ENCODE assay signal across 9 cellular contexts in the genomic region with DNA sequence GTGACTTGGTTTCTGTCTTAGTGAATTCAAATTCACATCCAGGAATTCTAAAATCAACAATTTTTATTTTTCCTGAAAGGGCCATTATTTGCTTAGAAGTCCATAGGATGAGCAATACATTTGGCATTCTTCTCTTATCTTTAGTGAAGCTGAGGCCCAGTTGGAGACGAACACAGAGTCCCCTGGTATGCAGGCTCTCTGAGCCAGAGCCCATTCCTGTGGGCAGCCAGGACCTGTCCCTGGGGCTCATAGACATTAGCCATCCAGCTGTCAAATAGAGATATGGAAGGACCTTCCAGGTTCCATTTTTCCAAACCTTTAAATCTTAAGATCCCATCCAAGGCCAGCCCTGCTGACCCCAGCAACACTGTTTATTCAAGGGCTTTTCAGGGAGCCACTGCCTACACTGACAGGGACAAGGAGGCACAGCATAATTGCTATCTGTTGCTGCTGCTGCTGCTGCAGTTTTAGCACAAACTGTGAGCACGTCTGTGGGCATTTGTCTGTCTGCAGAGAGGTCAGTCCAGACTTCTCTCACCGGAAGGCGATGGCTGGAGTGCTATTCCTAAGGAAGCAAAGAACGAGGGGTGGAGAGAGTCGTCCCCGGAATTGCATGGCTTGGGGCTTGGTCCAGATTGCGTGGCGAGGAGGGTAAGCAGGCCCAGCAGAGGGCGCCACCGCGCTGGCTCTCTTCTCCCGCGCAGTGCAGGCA.
DNase-seq lines count a peak whose midpoint lies in the region; ATAC-seq and TF ChIP-seq lines count a peak whose summit lies in the region.
"Had no signal": no experiment of that assay in that cellular context is flagged by ENCODE, and none has a peak within 500 bp of the region (broad histone marks: within the 10 kb centered on the region; RNA-seq: fewer than 3 reads in every experiment).

No MANE protein-coding gene starts in this region.

- peak; percentile 81 for ATAC-seq in HG02852 (IDR thresholded peaks at IDR 0.05; ENCODE audit: unreplicated experiment)

- no peak overlapping the region for H3K4me3 ChIP-seq in adrenal gland
- H3K4me3 ChIP-seq in skeletal muscle cell (ENCODE audit: low read depth, low read length) = no peak overlapping the region
- H3K4me3 ChIP-seq: skin epidermis had no signal

- TF ChIP-seq POLR2A in adrenal gland (IDR thresholded peaks at IDR 0.05) = no peak

- no peaks in the 10 kb centered on the region for H3K4me1 Mint-ChIP-seq in activated naive CD4-positive, alpha-beta T cell treated with anti-CD3 and anti-CD28 coated beads for 36 hours (ENCODE audit: low read depth)

- no peaks in the 10 kb centered on the region for H3K36me3 Mint-ChIP-seq in activated naive CD4-positive, alpha-beta T cell treated with anti-CD3 and anti-CD28 coated beads for 36 hours (ENCODE audit: low read depth)

- DNase-seq in activated naive CD4-positive, alpha-beta T cell treated with anti-CD3 and anti-CD28 coated beads for 36 hours = peak; percentile 55
- no peak for DNase-seq in activated naive CD4-positive, alpha-beta T cell (lab: John Stamatoyannopoulos, UW)
- DNase-seq in NCI-H446 (lab: John Stamatoyannopoulos, UW) (peak; percentile 45 to 86), adrenal gland (peak; percentile 65 to 87 (median 77)), hippocampal formation (lab: John Stamatoyannopoulos, UW) (peak; percentile 0 to 25), skeletal muscle cell (ENCODE audit: low read depth) (peak; percentile 61)
- DNase-seq in NK-92 treated with Interleukin-12 subunit alpha and Interleukin-12 subunit beta, amount 100 ng/mL, for 24 hours (lab: John Stamatoyannopoulos, UW) = no peak

- 2 to 4% (median 3%) methylated on average over 12 to 14 of the region's 14 CpGs for WGBS in adrenal gland, 4 donors

- TF ChIP-seq CTCF in adrenal gland (IDR thresholded peaks at IDR 0.05) = peak; percentile 65 to 83 (median 73)

- no peaks in the 10 kb centered on the region for H3K27me3 Mint-ChIP-seq in activated naive CD4-positive, alpha-beta T cell treated with anti-CD3 and anti-CD28 coated beads for 36 hours (ENCODE audit: low read depth)

- H3K9me3 Mint-ChIP-seq in activated naive CD4-positive, alpha-beta T cell treated with anti-CD3 and anti-CD28 coated beads for 36 hours = peaks cover 7% of the 10 kb centered on the region

- no peaks in the 10 kb centered on the region for H3K9me3 ChIP-seq in adrenal gland (replicated peaks in 1 of 3)

- no peak overlapping the region for H3K4me3 Mint-ChIP-seq in activated naive CD4-positive, alpha-beta T cell treated with anti-CD3 and anti-CD28 coated beads for 36 hours

- peaks cover 4% of the 10 kb centered on the region in 2 donors for H3K4me1 ChIP-seq in adrenal gland (replicated peaks in 1 of 2)

- H3K27ac ChIP-seq in adrenal gland = no peak overlapping the region

- no peaks in the 10 kb centered on the region for H3K36me3 ChIP-seq in adrenal gland (replicated peaks in 1 of 2)

- intact Hi-C loops in activated naive CD4-positive, alpha-beta T cell treated with anti-CD3 and anti-CD28 coated beads for 36 hours (cut with micrococcal nuclease) = loop anchor here (10.0 kb wide), 1 partner anchor 1273 kb away; no protein-coding TSS in a partner anchor
- intact Hi-C loops in adrenal gland (cut with DNase I) = no loop called here

- no peak overlapping the region for H3K27ac Mint-ChIP-seq in activated naive CD4-positive, alpha-beta T cell treated with anti-CD3 and anti-CD28 coated beads for 36 hours

- CTCF ChIA-PET in activated naive CD4-positive, alpha-beta T cell treated with anti-CD3 and anti-CD28 coated beads for 36 hours (lab: Charles Lee) = no interaction called here

- no peaks in the 10 kb centered on the region for H3K27me3 ChIP-seq in adrenal gland

Comparison
In these comparisons a context has a peak if more than half of its experiments do, and no peak if none do; other contexts are left out.
1. DNase-seq: peak in activated naive CD4-positive, alpha-beta T cell treated with anti-CD3 and anti-CD28 coated beads for 36 hours (single experiment), NCI-H446 (2 of 2), adrenal gland (7 of 7), hippocampal formation (2 of 2) and skeletal muscle cell (single experiment); none in activated naive CD4-positive, alpha-beta T cell (0 of 4) and NK-92 treated with Interleukin-12 subunit alpha and Interleukin-12 subunit beta, amount 100 ng/mL, for 24 hours (single experiment).